Comparison of ENCODE assay signal across 25 cellular contexts in genomic region chr5:31421806-31422586, GRCh38.
A peak's percentile ranks its signal among the peaks of the same experiment; 100 is the strongest.
DNase-seq lines count a peak whose midpoint lies in the region; ATAC-seq, FAIRE-seq and TF ChIP-seq lines count a peak whose summit lies in the region.
"Had no signal": no experiment of that assay in that cellular context is flagged by ENCODE, and none has a peak within 500 bp of the region (broad histone marks: within the 10 kb centered on the region; RNA-seq: fewer than 3 reads in every experiment).

No MANE protein-coding gene starts in this region.

- CTCF ChIA-PET in WTC11 (lab: Charles Lee), result no interaction called here
- CTCF ChIA-PET in Calu3 (lab: Charles Lee), result no interaction called here

- H4K20me1 ChIP-seq in GM23248 (ENCODE audit: insufficient read depth), result no peaks in the 10 kb centered on the region

- no peaks in the 10 kb centered on the region for H3K9me2 ChIP-seq in GM23248 (ENCODE audit: insufficient read depth)

- 62 to 67% methylated on average over 6 to 7 of the region's 7 CpGs for WGBS in GM23248 (ENCODE audit: low coverage in 1 of 2, low lambda C conversion rate in 2 of 2, missing lambda C conversion rate in 2 of 2), 2 experiments
- WGBS in heart left ventricle, 4 donors, result 40 to 44% (median 40%) methylated on average over 6 to 7 of the region's 7 CpGs
- WGBS in mesendoderm (ENCODE audit: extremely low coverage, insufficient coverage, low lambda C conversion rate), result no CpG with 5 or more reads among the region's 7 CpGs

- H3K9me3 ChIP-seq in GM23248 (ENCODE audit: low read depth), result no peaks in the 10 kb centered on the region
- no peaks in the 10 kb centered on the region for H3K9me3 ChIP-seq in heart left ventricle
- H3K9me3 ChIP-seq: Caco-2 had no signal

- H2BK15ac ChIP-seq in mesendoderm (replicated peaks; ENCODE audit: low read depth), result no peak overlapping the region

- no peak overlapping the region for H3K9ac ChIP-seq in GM23248
- no peak overlapping the region for H3K9ac ChIP-seq in mesendoderm (ENCODE audit: low read length)

- H4K8ac ChIP-seq in mesendoderm (ENCODE audit: low read depth, low read length), result no peak overlapping the region

- H3K4me2 ChIP-seq in GM23248 (ENCODE audit: unreplicated experiment), result no peak overlapping the region
- H3K4me2 ChIP-seq in mesendoderm (ENCODE audit: low read length), result no peak overlapping the region

- no peak overlapping the region for H2BK5ac ChIP-seq in mesendoderm (ENCODE audit: low read length)

- H2AFZ ChIP-seq in GM23248, result no peak overlapping the region

- H3K4ac ChIP-seq in mesendoderm (ENCODE audit: low read depth, low read length), result no peak overlapping the region

- in situ Hi-C loops in GM23248 (cut with MboI), result no loop called here

- H3K27me3 ChIP-seq in GM23248 (replicated peaks; ENCODE audit: insufficient read depth), result no peaks in the 10 kb centered on the region
- no peaks in the 10 kb centered on the region for H3K27me3 ChIP-seq in heart left ventricle
- H3K27me3 ChIP-seq in mesendoderm (ENCODE audit: insufficient read depth, low read length, poor library complexity), result no peaks in the 10 kb centered on the region

- H3K27ac ChIP-seq in GM23248, result no peak overlapping the region
- peak overlapping the region in 3 of 12 donors; percentile 25 to 55 (median 35) for H3K27ac ChIP-seq in heart left ventricle
- no peak overlapping the region for H3K27ac ChIP-seq in mesendoderm (ENCODE audit: low read depth, low read length)
- H3K27ac ChIP-seq: C4-2B had no signal

- FAIRE-seq in H54 (lab: Jason Lieb, UNC), result no peak
- FAIRE-seq: GM12878, H1, HepG2 had no signal

- 0 out of 2 replicates have a peak overlapping the region, but pooled peaks have one; percentile 7 for H3K27ac Mint-ChIP-seq in WTC11
- no peak overlapping the region for H3K27ac Mint-ChIP-seq in Calu3 (ENCODE audit: unreplicated experiment)
- H3K27ac Mint-ChIP-seq: CD8-positive, alpha-beta T cell had no signal

- H3K4me3 Mint-ChIP-seq in WTC11 (no peak overlapping the region), Calu3 (ENCODE audit: low read depth, unreplicated experiment) (no peak overlapping the region)
- H3K4me3 Mint-ChIP-seq: CD8-positive, alpha-beta T cell had no signal

- no peaks in the 10 kb centered on the region for H3F3A ChIP-seq in GM23248 (ENCODE audit: insufficient read depth)

- peaks cover 12% of the 10 kb centered on the region for H3K4me1 Mint-ChIP-seq in WTC11
- H3K4me1 Mint-ChIP-seq in Calu3 (ENCODE audit: low read depth, unreplicated experiment), result no peaks in the 10 kb centered on the region

- no peak overlapping the region for H4K5ac ChIP-seq in mesendoderm (ENCODE audit: low read length)

- H2AK5ac ChIP-seq in mesendoderm (ENCODE audit: low read length), result no peak overlapping the region

- H3K79me2 ChIP-seq in GM23248 (ENCODE audit: insufficient read depth) (no peaks in the 10 kb centered on the region), mesendoderm (ENCODE audit: control insufficient read depth, insufficient read depth, low read length) (no peaks in the 10 kb centered on the region)

- H3K56ac ChIP-seq in mesendoderm (ENCODE audit: low read length), result no peak overlapping the region

- peaks cover 32% of the 10 kb centered on the region for H3K36me3 ChIP-seq in GM23248 (ENCODE audit: low read depth)
- peaks cover 0 to 81% (median 50%) of the 10 kb centered on the region in 9 donors for H3K36me3 ChIP-seq in heart left ventricle
- peaks cover 4% of the 10 kb centered on the region for H3K36me3 ChIP-seq in mesendoderm (ENCODE audit: control insufficient read depth, insufficient read depth, low read length)

- no TSS peak for BruUV-seq in Calu3 (replicated peaks; lab: Mats Ljungman, UMichigan)

- peak overlapping the region; percentile 3 for H3K18ac ChIP-seq in mesendoderm (ENCODE audit: low read length)

- DNase-seq in GM23248, result peak; percentile 30
- no peak for DNase-seq in WTC11 (ENCODE audit: low spot score)
- peak in 1 of 5 donors; percentile 24 for DNase-seq in heart left ventricle
- no peak for DNase-seq in mesendoderm
- no peak for DNase-seq in Calu3
- no peak for DNase-seq in H54 (ENCODE audit: insufficient read length, low spot score)
- DNase-seq: Caco-2; CD8-positive, alpha-beta T cell; DMS 273 treated with DMSO at 0.1 percent for 48 hours; DMS79; EL; GDM1; Kasumi-1; MV-4-11; NCI-H1105; NCI-H2029; NCI-H69; RPMI8226; SHP77 treated with DMSO at 0.1 percent for 48 hours had no signal

- TF ChIP-seq CTCF in WTC11 (IDR thresholded peaks at IDR 0.05) (no peak), heart left ventricle (IDR thresholded peaks at IDR 0.05) (no peak), Calu3 (IDR thresholded peaks at IDR 0.05; ENCODE audit: unreplicated experiment) (no peak)

- H3K23ac ChIP-seq in mesendoderm (ENCODE audit: low read length), result no peak overlapping the region

- no peaks in the 10 kb centered on the region for H3K79me1 ChIP-seq in mesendoderm (ENCODE audit: low read length)

- no peak overlapping the region for H2BK120ac ChIP-seq in mesendoderm (ENCODE audit: low read depth, low read length)

- no peak for TF ChIP-seq POLR2A in heart left ventricle (IDR thresholded peaks at IDR 0.05)
- no peak for TF ChIP-seq POLR2A in H54 (IDR thresholded peaks at IDR 0.05; ENCODE audit: low read depth, low read length)

- intact Hi-C loops in heart left ventricle (cut with DNase I) (no loop called here), Calu3 (cut with micrococcal nuclease; ENCODE audit: unreplicated experiment) (no loop called here)

- H3K36me3 Mint-ChIP-seq in WTC11 (peaks cover 31% of the 10 kb centered on the region), Calu3 (ENCODE audit: insufficient read depth, unreplicated experiment) (peaks cover 4% of the 10 kb centered on the region)

- peaks cover 5% of the 10 kb centered on the region; the same call in 1 of the 2 replicates for H3K4me1 ChIP-seq in GM23248 (ENCODE audit: insufficient read depth)
- peaks cover 0 to 11% (median 0%) of the 10 kb centered on the region in 12 donors for H3K4me1 ChIP-seq in heart left ventricle
- no peaks in the 10 kb centered on the region for H3K4me1 ChIP-seq in mesendoderm (ENCODE audit: control insufficient read depth, low read depth, low read length)
- H3K4me1 ChIP-seq: Caco-2 had no signal

- no peaks in the 10 kb centered on the region for H3K9me3 Mint-ChIP-seq in WTC11
- H3K9me3 Mint-ChIP-seq in Calu3 (ENCODE audit: low read depth, unreplicated experiment), result no peaks in the 10 kb centered on the region
- H3K9me3 Mint-ChIP-seq: CD8-positive, alpha-beta T cell had no signal

- H3K4me3 ChIP-seq in GM23248 (no peak overlapping the region), heart left ventricle (no peak overlapping the region), mesendoderm (ENCODE audit: low read length) (no peak overlapping the region)
- H3K4me3 ChIP-seq: GM12878, K562 had no signal

- POLR2A ChIA-PET in WTC11 (lab: Charles Lee), result no interaction called here

- no peaks in the 10 kb centered on the region for H3K27me3 Mint-ChIP-seq in WTC11 (ENCODE audit: low read depth)
- no peaks in the 10 kb centered on the region for H3K27me3 Mint-ChIP-seq in Calu3 (ENCODE audit: unreplicated experiment)

- no peak for ATAC-seq in WTC11
- peak in 3 of 4 donors; percentile 50 to 73 (median 61) for ATAC-seq in heart left ventricle
- no peak for ATAC-seq in GM18502 (IDR thresholded peaks at IDR 0.05; ENCODE audit: poor library complexity, unreplicated experiment)
- ATAC-seq: CD8-positive, alpha-beta T cell; GM12878; HepG2; K562 had no signal

TF ChIP-seq in WTC11, 78 proteins besides CTCF, POLR2A, EP300 and RAD21 (continues in another document):
- no peak for TF ChIP-seq PRRX2 (CRISPR knock-in tag; IDR thresholded peaks at IDR 0.05)
- TF ChIP-seq HMGA2 (CRISPR knock-in tag; IDR thresholded peaks at IDR 0.05), result no peak
- TF ChIP-seq E2F1 (CRISPR knock-in tag; IDR thresholded peaks at IDR 0.05), result no peak
- no peak for TF ChIP-seq ZNF317 (CRISPR knock-in tag; IDR thresholded peaks at IDR 0.05; ENCODE audit: borderline replicate concordance, low read depth)
- TF ChIP-seq MXD4 (CRISPR knock-in tag; IDR thresholded peaks at IDR 0.05; ENCODE audit: borderline replicate concordance), result no peak
- TF ChIP-seq ZNF281 (CRISPR knock-in tag; IDR thresholded peaks at IDR 0.05), result no peak
- no peak for TF ChIP-seq CREM (CRISPR knock-in tag; IDR thresholded peaks at IDR 0.05)
- TF ChIP-seq ZNF671 (CRISPR knock-in tag; IDR thresholded peaks at IDR 0.05), result no peak
- TF ChIP-seq IRF1 (CRISPR knock-in tag; IDR thresholded peaks at IDR 0.05), result no peak

Comparison
In these comparisons a context has a peak if more than half of its experiments do, and no peak if none do; other contexts are left out.
1. ATAC-seq: peak in heart left ventricle (3 of 4); none in WTC11 (single experiment) and GM18502 (single experiment).